In the genomic region with DNA sequence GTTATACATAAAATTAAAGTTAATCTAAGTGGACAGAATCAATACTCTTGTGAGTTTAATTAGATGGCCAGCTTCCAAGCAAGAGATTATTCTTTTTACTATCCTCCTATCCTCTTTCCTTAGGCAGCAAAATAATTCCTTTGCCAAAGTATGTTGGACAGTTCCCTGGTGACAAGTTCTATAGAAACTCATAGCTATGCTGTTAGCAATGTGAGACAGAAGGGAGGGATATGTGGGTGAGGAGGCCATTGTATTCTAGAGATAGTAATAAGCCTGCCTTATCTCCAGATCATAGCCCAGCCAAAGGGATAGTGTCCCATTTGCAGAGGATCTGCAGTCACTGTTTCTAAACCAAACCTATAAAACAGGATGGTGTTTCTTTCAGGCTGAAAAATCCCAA, we compare ENCODE assay signal across 2 cellular contexts.
A peak's percentile ranks its signal among the peaks of the same experiment; 100 is the strongest.
TF ChIP-seq lines count a peak whose summit lies in the region.

No MANE protein-coding gene starts in this region.

TF ChIP-seq in SK-N-SH, 30 proteins besides CTCF, POLR2A, EP300 and RAD21 (continued from another document):
- TF ChIP-seq, protein P1, sequence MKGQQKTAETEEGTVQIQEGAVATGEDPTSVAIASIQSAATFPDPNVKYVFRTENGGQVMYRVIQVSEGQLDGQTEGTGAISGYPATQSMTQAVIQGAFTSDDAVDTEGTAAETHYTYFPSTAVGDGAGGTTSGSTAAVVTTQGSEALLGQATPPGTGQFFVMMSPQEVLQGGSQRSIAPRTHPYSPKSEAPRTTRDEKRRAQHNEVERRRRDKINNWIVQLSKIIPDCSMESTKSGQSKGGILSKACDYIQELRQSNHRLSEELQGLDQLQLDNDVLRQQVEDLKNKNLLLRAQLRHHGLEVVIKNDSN (IDR thresholded peaks at IDR 0.05; ENCODE audit: borderline replicate concordance, low read depth) = no peak
- TF ChIP-seq NFIC (IDR thresholded peaks at IDR 0.05; ENCODE audit: borderline replicate concordance) (no peak), REST (IDR thresholded peaks at IDR 0.05; ENCODE audit: low read depth, low read length) (peak; percentile 67; the same call in 1 of the 2 replicates)

TF ChIP-seq in SK-N-SH treated with all-trans-retinoic acid at 6 μM for 48 hours, 23 proteins besides CTCF, POLR2A, EP300 and RAD21 (continued from another document):
- TF ChIP-seq GLIS3 (CRISPR knock-in tag; IDR thresholded peaks at IDR 0.05) (no peak), ARNTL (CRISPR knock-in tag; IDR thresholded peaks at IDR 0.05; ENCODE audit: borderline replicate concordance, low read depth) (no peak), TCF4 (CRISPR knock-in tag; IDR thresholded peaks at IDR 0.05; ENCODE audit: borderline replicate concordance) (no peak), ISL1 (CRISPR knock-in tag; IDR thresholded peaks at IDR 0.05) (no peak)
